Comparison of ENCODE assay signal across 20 cellular contexts in the genomic region with DNA sequence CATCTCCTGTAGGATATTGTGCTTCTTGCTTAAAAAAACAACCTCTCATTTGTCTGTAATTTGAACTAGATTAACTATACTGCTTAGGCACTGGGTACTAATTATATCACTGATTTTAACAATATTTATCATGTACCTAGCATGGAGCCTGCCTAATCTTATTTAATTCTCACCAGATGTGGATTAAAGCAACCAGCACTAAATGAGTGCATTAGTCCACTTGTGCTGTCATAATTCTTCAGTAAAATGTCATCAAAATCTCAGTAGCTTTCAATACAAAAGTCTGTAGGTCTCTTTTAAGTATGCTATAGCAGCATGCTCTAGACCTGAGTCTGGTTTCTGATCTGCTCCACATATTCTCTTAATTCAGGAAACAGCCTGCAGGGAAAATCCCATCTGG.
DNase-seq lines count a peak whose midpoint lies in the region; ATAC-seq, FAIRE-seq and TF ChIP-seq lines count a peak whose summit lies in the region.
"Had no signal": no experiment of that assay in that cellular context is flagged by ENCODE, and none has a peak within 500 bp of the region (broad histone marks: within the 10 kb centered on the region; RNA-seq: fewer than 3 reads in every experiment).

No MANE protein-coding gene starts in this region.

- no peaks in the 10 kb centered on the region for H3K27me3 ChIP-seq in dorsolateral prefrontal cortex
- H3K27me3 ChIP-seq in Caco-2 (replicated peaks; ENCODE audit: control insufficient read depth, insufficient read depth, low read length) = no peaks in the 10 kb centered on the region
- H3K27me3 ChIP-seq in SJCRH30 = no peaks in the 10 kb centered on the region
- H3K27me3 ChIP-seq: BLaER1 had no signal

- intact Hi-C loops in dorsolateral prefrontal cortex (cut with DNase I) = no loop called here
- intact Hi-C loops in Caco-2 (cut with micrococcal nuclease; ENCODE audit: unreplicated experiment) = no loop called here

- no peak overlapping the region for H3K4me3 ChIP-seq in dorsolateral prefrontal cortex
- H3K4me3 ChIP-seq in Caco-2 (ENCODE audit: low read depth, low read length) = no peak overlapping the region
- no peak overlapping the region for H3K4me3 ChIP-seq in SJCRH30
- H3K4me3 ChIP-seq: BLaER1, HAP-1 had no signal

- DNase-seq in D721Med (ENCODE audit: insufficient read length, low spot score) (no peak), SK-N-DZ (ENCODE audit: low spot score) (peak; percentile 60), dorsolateral prefrontal cortex (no peak), Caco-2 (no peak), SJCRH30 (no peak)
- DNase-seq: CD4-positive, CD25-positive, alpha-beta regulatory T cell; GOT3; IMR-90; MM.1S; NCI-H1694; NCI-H2029 treated with DMSO at 0.1 percent for 48 hours; NCI-H446 treated with DMSO at 0.1 percent for 48 hours; SIG-M5 had no signal

- H3K9me3 Mint-ChIP-seq in Caco-2 (ENCODE audit: unreplicated experiment) = no peaks in the 10 kb centered on the region

- ATAC-seq in GM19351 (IDR thresholded peaks at IDR 0.05; ENCODE audit: unreplicated experiment) = no peak

- H3K36me3 ChIP-seq in Caco-2 (ENCODE audit: control insufficient read depth, insufficient read depth, low read length) (no peaks in the 10 kb centered on the region), SJCRH30 (no peaks in the 10 kb centered on the region)
- H3K36me3 ChIP-seq: BLaER1, HAP-1 had no signal

- no peak for TF ChIP-seq CTCF in D721Med (IDR thresholded peaks at IDR 0.05; ENCODE audit: insufficient read depth, missing control alignments)
- no peak for TF ChIP-seq CTCF in dorsolateral prefrontal cortex (IDR thresholded peaks at IDR 0.05 in 54 of 56, conservative IDR thresholded peaks at IDR 0.05 in 2 of 56; ENCODE audit: low read depth in 1 of 56, partially characterized antibody in 56 of 56)
- TF ChIP-seq CTCF in Caco-2 (IDR thresholded peaks at IDR 0.05; ENCODE audit: insufficient read depth in 1 of 2, low read depth in 1 of 2, low read length in 1 of 2, severe bottlenecking in 1 of 2, unreplicated experiment in 1 of 2) = no peak

- no TSS peak for BruUV-seq in Caco-2 (replicated peaks; lab: Mats Ljungman, UMichigan)

- H3K27ac ChIP-seq in dorsolateral prefrontal cortex = peak overlapping the region in 54 of 59 donors; percentile 24 to 95 (median 86)
- peak overlapping the region; percentile 95 for H3K27ac ChIP-seq in temporal lobe (ENCODE audit: low read depth, low read length)
- H3K27ac ChIP-seq in SJCRH30 = no peak overlapping the region
- H3K27ac ChIP-seq: BLaER1, KMS-11 had no signal

- POLR2A ChIA-PET in Caco-2 (lab: Charles Lee) = no interaction called here

- H3K36me3 Mint-ChIP-seq in Caco-2 (ENCODE audit: insufficient read depth, unreplicated experiment) = no peaks in the 10 kb centered on the region
- H3K36me3 Mint-ChIP-seq: CD4-positive, CD25-positive, alpha-beta regulatory T cell had no signal

- H3K4me3 Mint-ChIP-seq in Caco-2 (ENCODE audit: unreplicated experiment) = no peak overlapping the region

- H3K4me1 Mint-ChIP-seq in Caco-2 (ENCODE audit: low read depth, unreplicated experiment) = no peaks in the 10 kb centered on the region
- H3K4me1 Mint-ChIP-seq: CD4-positive, CD25-positive, alpha-beta regulatory T cell had no signal

- H3K4me1 ChIP-seq in Caco-2 = no peaks in the 10 kb centered on the region
- H3K4me1 ChIP-seq in SJCRH30 = no peaks in the 10 kb centered on the region
- H3K4me1 ChIP-seq: BLaER1, HAP-1 had no signal

- CTCF ChIA-PET in Caco-2 (lab: Charles Lee) = no interaction called here

- no peaks in the 10 kb centered on the region for H3K27me3 Mint-ChIP-seq in Caco-2 (ENCODE audit: insufficient read depth, unreplicated experiment)
- H3K27me3 Mint-ChIP-seq: CD4-positive, CD25-positive, alpha-beta regulatory T cell had no signal

- no peak overlapping the region for H3K27ac Mint-ChIP-seq in Caco-2 (ENCODE audit: unreplicated experiment)
- H3K27ac Mint-ChIP-seq: CD4-positive, CD25-positive, alpha-beta regulatory T cell had no signal

- H3K9me3 ChIP-seq in Caco-2 = no peaks in the 10 kb centered on the region
- no peaks in the 10 kb centered on the region for H3K9me3 ChIP-seq in SJCRH30 (replicated peaks)
- H3K9me3 ChIP-seq: BLaER1, HAP-1 had no signal

- FAIRE-seq in D721Med (lab: Jason Lieb, UNC) = peak; percentile 90
- FAIRE-seq: G401.6, RCC 7860 had no signal
